ENCODE assay signal across 10 cellular contexts in the genomic region with DNA sequence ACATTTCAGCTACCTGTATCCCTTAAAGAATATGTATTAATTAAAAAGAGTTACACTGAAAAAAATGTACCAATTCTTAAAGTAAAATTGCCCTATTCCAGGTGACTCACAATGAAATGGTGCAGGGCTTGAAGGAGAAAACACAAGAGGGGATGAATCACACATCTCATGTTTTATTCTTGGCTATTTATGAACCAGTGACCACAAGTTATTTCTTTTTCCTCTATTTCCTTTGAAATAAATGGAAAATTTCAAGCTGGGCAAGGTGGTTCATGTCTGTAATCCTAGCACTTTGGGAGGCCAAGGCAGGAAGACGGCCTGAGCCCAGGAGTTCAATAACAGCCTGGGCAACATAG.
A peak's percentile ranks its signal among the peaks of the same experiment; 100 is the strongest.
DNase-seq lines count a peak whose midpoint lies in the region; ATAC-seq and TF ChIP-seq lines count a peak whose summit lies in the region.
"Had no signal": no experiment of that assay in that cellular context is flagged by ENCODE, and none has a peak within 500 bp of the region (broad histone marks: within the 10 kb centered on the region; RNA-seq: fewer than 3 reads in every experiment).

No MANE protein-coding gene starts in this region.

- no peak overlapping the region for H3K4me3 Mint-ChIP-seq in osteocyte (ENCODE audit: unreplicated experiment)

- H3K9me3 Mint-ChIP-seq in osteocyte (ENCODE audit: unreplicated experiment), result no peaks in the 10 kb centered on the region

- TF ChIP-seq CTCF in choroid plexus epithelial cell (conservative IDR thresholded peaks at IDR 0.05; ENCODE audit: low read depth, low read length), result no peak
- TF ChIP-seq CTCF in osteocyte (IDR thresholded peaks at IDR 0.05), result no peak

- ATAC-seq in HG03139 (IDR thresholded peaks at IDR 0.05; ENCODE audit: unreplicated experiment), result no peak

- no peaks in the 10 kb centered on the region for H3K27me3 Mint-ChIP-seq in osteocyte (ENCODE audit: unreplicated experiment)

- H3K27ac Mint-ChIP-seq in osteocyte (ENCODE audit: unreplicated experiment), result peak overlapping the region; percentile 77

- H3K4me1 Mint-ChIP-seq in osteocyte (ENCODE audit: unreplicated experiment), result peaks cover 60% of the 10 kb centered on the region

- DNase-seq in Caki2 (ENCODE audit: low read depth), result peak; percentile 75
- DNase-seq in M059J (ENCODE audit: low read depth), result peak; percentile 92
- peak; percentile 79 for DNase-seq in choroid plexus epithelial cell (ENCODE audit: low read depth)
- DNase-seq in osteocyte (ENCODE audit: extremely low spot score, unreplicated experiment), result no peak
- DNase-seq in activated CD4-positive, CD25-positive, alpha-beta regulatory T cell treated with anti-CD3 and anti-CD28 coated beads, Interleukin-2, amount 50 U/mL, for 72 hours, result no peak
- no peak for DNase-seq in NCI-H2107 treated with DMSO at 0.1 percent for 48 hours (lab: John Stamatoyannopoulos, UW; ENCODE audit: unreplicated experiment)
- DNase-seq in NCI-H2029 treated with DMSO at 0.1 percent for 48 hours (lab: John Stamatoyannopoulos, UW), result no peak
- DNase-seq: activated effector memory CD4-positive, alpha-beta T cell treated with Interleukin-2 at 50 U/mL for 16 hours; midbrain had no signal

- in situ Hi-C loops in Caki2 (cut with HindIII; ENCODE audit: low pct_unique_long_range_greater_than_20kb, low sequenced_read_pairs), result no loop called here

- peaks cover 23% of the 10 kb centered on the region for H3K36me3 Mint-ChIP-seq in osteocyte (ENCODE audit: unreplicated experiment)

- H3K4me3 ChIP-seq in choroid plexus epithelial cell (ENCODE audit: low read depth, low read length), result no peak overlapping the region

Comparison
In these comparisons a context has a peak if more than half of its experiments do, and no peak if none do; other contexts are left out.
1. DNase-seq: peak in Caki2 (single experiment), M059J (single experiment) and choroid plexus epithelial cell (single experiment); none in osteocyte (single experiment), activated CD4-positive, CD25-positive, alpha-beta regulatory T cell treated with anti-CD3 and anti-CD28 coated beads, Interleukin-2, amount 50 U/mL, for 72 hours (single experiment), NCI-H2107 treated with DMSO at 0.1 percent for 48 hours (single experiment) and NCI-H2029 treated with DMSO at 0.1 percent for 48 hours (single experiment).